ENCODE assay signal across 17 cellular contexts in the genomic region with DNA sequence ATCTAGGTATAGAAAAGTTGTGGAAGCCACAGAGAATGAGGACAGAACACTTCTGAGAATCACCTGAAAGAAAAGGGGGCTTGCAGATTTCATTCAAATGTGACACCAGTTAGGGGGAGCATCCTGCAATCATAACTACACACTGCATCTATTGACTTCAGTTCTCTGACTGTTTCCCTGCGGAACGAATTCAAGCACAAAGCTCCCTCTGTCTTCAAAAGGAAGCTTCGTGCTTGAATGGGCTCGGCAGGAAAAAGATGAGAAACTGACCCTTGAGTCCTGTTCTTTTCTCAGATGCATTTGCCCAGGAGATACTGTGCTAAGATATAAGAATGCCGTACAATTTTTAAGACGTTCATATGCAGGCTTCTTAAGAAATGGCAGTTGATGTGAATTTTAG.
"Had no signal": no experiment of that assay in that cellular context is flagged by ENCODE, and none has a peak within 500 bp of the region (broad histone marks: within the 10 kb centered on the region; RNA-seq: fewer than 3 reads in every experiment).

No MANE protein-coding gene starts in this region.

- H3K36me3 ChIP-seq: gastrocnemius medialis, neutrophil, tibial nerve, vagina had no signal

- H3K4me3 Mint-ChIP-seq: activated CD4-positive, alpha-beta T cell treated with anti-CD3 and anti-CD28 coated beads, Interleukin-2, amount 10 ng/mL, durations not matched to agents 7 days and 5 days; activated T-cell treated with anti-CD3 and anti-CD28 coated beads, Interleukin-2, amount 50 U/mL, for 72 hours; dendritic cell treated with granulocyte-macrophage colony-stimulating factor and Interleukin-4, amounts not matched to agents 40 ng/mL and 50 ng/mL, for 4 days; effector memory CD8-positive, alpha-beta T cell; stimulated activated naive B cell treated with anti-CD40 and anti-IgM and Interleukin-4, amounts not matched to agents 10 μg/mL and 1 μg/mL and 100 μg/mL, for 72 hours; T-helper 1 cell treated with Interleukin-12 subunit alpha and Interleukin-12 subunit beta and Interleukin-4 antibody, amounts not matched to agents 30 μg/mL and 1 μg/mL, for 36 hours had no signal

- H3K79me2 ChIP-seq: hepatocyte had no signal

- H3K9me3 ChIP-seq: gastrocnemius medialis, neutrophil, tibial nerve, vagina had no signal

- H3K4me1 ChIP-seq: gastrocnemius medialis, tibial nerve, vagina had no signal

- H3K27ac ChIP-seq: gastrocnemius medialis, hepatocyte, neutrophil, tibial nerve, vagina had no signal

- H3K27ac Mint-ChIP-seq: activated CD4-positive, alpha-beta T cell treated with anti-CD3 and anti-CD28 coated beads, Interleukin-2, amount 10 ng/mL, durations not matched to agents 7 days and 5 days; activated naive CD4-positive, alpha-beta T cell treated with anti-CD3 and anti-CD28 coated beads, Interleukin-2, amount 50 U/mL, for 72 hours; activated T-cell treated with anti-CD3 and anti-CD28 coated beads, Interleukin-2, amount 50 U/mL, for 72 hours; dendritic cell treated with granulocyte-macrophage colony-stimulating factor and Interleukin-4, amounts not matched to agents 40 ng/mL and 50 ng/mL, for 4 days; effector memory CD8-positive, alpha-beta T cell; stimulated activated naive B cell treated with anti-CD40 and anti-IgM and Interleukin-4, amounts not matched to agents 10 μg/mL and 1 μg/mL and 100 μg/mL, for 72 hours; T-helper 1 cell treated with Interleukin-12 subunit alpha and Interleukin-12 subunit beta and Interleukin-4 antibody, amounts not matched to agents 30 μg/mL and 1 μg/mL, for 36 hours had no signal

- H3K4me2 ChIP-seq: hepatocyte had no signal

- H3K27me3 Mint-ChIP-seq: activated CD4-positive, alpha-beta T cell treated with anti-CD3 and anti-CD28 coated beads, Interleukin-2, amount 10 ng/mL, durations not matched to agents 7 days and 5 days; dendritic cell treated with granulocyte-macrophage colony-stimulating factor and Interleukin-4, amounts not matched to agents 40 ng/mL and 50 ng/mL, for 4 days; effector memory CD8-positive, alpha-beta T cell; stimulated activated naive B cell treated with anti-CD40 and anti-IgM and Interleukin-4, amounts not matched to agents 10 μg/mL and 1 μg/mL and 100 μg/mL, for 72 hours had no signal

- H3K36me3 Mint-ChIP-seq: stimulated activated naive B cell treated with anti-CD40 and anti-IgM and Interleukin-4, amounts not matched to agents 10 μg/mL and 1 μg/mL and 100 μg/mL, for 72 hours had no signal

- H2AFZ ChIP-seq: hepatocyte had no signal

- DNase-seq: activated CD4-positive, alpha-beta T cell treated with anti-CD3 and anti-CD28 coated beads, Interleukin-2, amount 10 ng/mL, durations not matched to agents 7 days and 5 days; activated CD4-positive, CD25-positive, alpha-beta regulatory T cell; activated CD8-positive, alpha-beta memory T cell treated with anti-CD3 and anti-CD28 coated beads, Interleukin-2, amount 50 U/mL, for 48 hours; activated gamma-delta T cell; activated T-cell treated with anti-CD3 and anti-CD28 coated beads, Interleukin-2, amount 50 U/mL, for 72 hours; effector memory CD8-positive, alpha-beta T cell; gastrocnemius medialis; posterior cingulate gyrus; stimulated activated CD4-positive, alpha-beta T cell treated with anti-CD3 and anti-CD28 coated beads, Interleukin-2, amount 100 ng/mL, for 48 hours; stimulated activated naive B cell treated with anti-CD40 and anti-IgM and Interleukin-4, amounts not matched to agents 10 μg/mL and 1 μg/mL and 100 μg/mL, for 72 hours had no signal

- H3K4me1 Mint-ChIP-seq: activated CD4-positive, alpha-beta T cell treated with anti-CD3 and anti-CD28 coated beads, Interleukin-2, amount 10 ng/mL, durations not matched to agents 7 days and 5 days; stimulated activated naive B cell treated with anti-CD40 and anti-IgM and Interleukin-4, amounts not matched to agents 10 μg/mL and 1 μg/mL and 100 μg/mL, for 72 hours had no signal

- ATAC-seq: activated naive CD4-positive, alpha-beta T cell treated with anti-CD3 and anti-CD28 coated beads, Interleukin-2, amount 50 U/mL, for 72 hours; activated T-cell treated with anti-CD3 and anti-CD28 coated beads, Interleukin-2, amount 50 U/mL, for 72 hours; effector memory CD8-positive, alpha-beta T cell; gastrocnemius medialis; stimulated activated naive B cell treated with anti-CD40 and anti-IgM and Interleukin-4, amounts not matched to agents 10 μg/mL and 1 μg/mL and 100 μg/mL, for 72 hours had no signal

- H3K4me3 ChIP-seq: gastrocnemius medialis, hepatocyte, tibial nerve, vagina had no signal

- H3K9me3 Mint-ChIP-seq: stimulated activated naive B cell treated with anti-CD40 and anti-IgM and Interleukin-4, amounts not matched to agents 10 μg/mL and 1 μg/mL and 100 μg/mL, for 72 hours had no signal

- H3K27me3 ChIP-seq: gastrocnemius medialis, hepatocyte, neutrophil, tibial nerve, vagina had no signal
